In the genomic region with DNA sequence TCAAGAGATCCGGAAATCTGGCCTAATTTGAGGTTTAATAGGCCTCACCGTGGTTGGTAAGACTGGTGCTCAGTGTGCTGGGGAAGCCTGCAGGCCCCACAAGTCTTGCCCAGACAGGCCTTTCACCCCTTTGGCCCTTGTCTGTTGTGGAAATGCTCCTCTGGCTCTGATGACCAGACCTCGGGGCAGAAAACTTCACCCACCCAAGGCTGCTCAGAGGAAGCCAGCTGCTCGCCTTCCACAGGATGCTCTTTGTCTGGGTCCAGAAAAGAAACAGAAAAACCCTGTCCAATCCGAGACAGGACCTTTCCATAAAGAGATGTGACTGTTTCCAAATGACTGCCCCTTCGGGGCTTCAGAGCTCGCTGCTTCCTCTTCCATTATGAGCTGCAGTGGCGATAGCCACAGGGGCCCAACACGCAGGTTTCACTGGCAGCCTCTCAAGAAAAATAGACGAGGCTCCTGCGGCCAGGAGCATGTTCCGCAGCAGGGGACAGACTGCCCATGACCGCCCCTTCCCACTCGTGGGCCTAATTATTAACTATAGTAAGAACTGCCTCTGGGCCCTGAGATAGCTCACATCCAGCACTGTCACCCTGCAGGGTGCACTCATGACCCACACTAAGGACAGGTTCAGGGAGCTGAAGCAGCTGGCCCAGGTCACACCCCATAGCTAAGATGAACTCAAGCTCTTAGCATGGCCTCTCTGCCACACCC, we compare ENCODE assay signal across 10 cellular contexts. TPM values are rescaled to one million over a fixed set of nuclear protein-coding genes. Genes with fewer than 3 reads are reported as not detected.
DNase-seq lines count a peak whose midpoint lies in the region; ATAC-seq, FAIRE-seq and TF ChIP-seq lines count a peak whose summit lies in the region.
"Had no signal": no experiment of that assay in that cellular context is flagged by ENCODE, and none has a peak within 500 bp of the region (broad histone marks: within the 10 kb centered on the region; RNA-seq: fewer than 3 reads in every experiment).

No MANE protein-coding gene starts in this region.

- no peaks in the 10 kb centered on the region for H3K27me3 ChIP-seq in HepG2 (ENCODE audit: control insufficient read depth in 1 of 2, insufficient read depth in 2 of 2, low read length in 2 of 2)
- H3K27me3 ChIP-seq in SJCRH30, result no peaks in the 10 kb centered on the region

- intact Hi-C loops in HepG2 (cut with micrococcal nuclease; ENCODE audit: unreplicated experiment), result no loop called here
- intact Hi-C loops in activated T-helper 2 cell treated with anti-CD3 and anti-CD28 coated beads, Interferon-gamma antibody, Interleukin-2, Interleukin-4, amounts not matched to agents 10 μg/mL and 5 μg/mL and 100 μg/mL, durations not matched to agents 14 hours and 24 hours and 36 hours (cut with micrococcal nuclease), result no loop called here

- no peaks in the 10 kb centered on the region for H3K79me2 ChIP-seq in HepG2 (ENCODE audit: insufficient read depth, low read length)

- no peak overlapping the region for H2AFZ ChIP-seq in HepG2 (ENCODE audit: low read length)

- TF ChIP-seq CTCF in HepG2 (CRISPR knock-in tag; IDR thresholded peaks at IDR 0.05), result no peak

- ATAC-seq in GM21447 (IDR thresholded peaks at IDR 0.05; ENCODE audit: unreplicated experiment) (peak; percentile 67), HG03442 (IDR thresholded peaks at IDR 0.05; ENCODE audit: unreplicated experiment) (peak; percentile 74), HepG2 (no peak)

- H3K4me2 ChIP-seq in HepG2 (ENCODE audit: low read depth, low read length), result no peak overlapping the region

- peaks cover 5% of the 10 kb centered on the region for H3K4me1 Mint-ChIP-seq in activated T-helper 2 cell treated with anti-CD3 and anti-CD28 coated beads, Interferon-gamma antibody, Interleukin-2, Interleukin-4, amounts not matched to agents 10 μg/mL and 5 μg/mL and 100 μg/mL, durations not matched to agents 14 hours and 24 hours and 36 hours (ENCODE audit: low read depth)
- H3K4me1 Mint-ChIP-seq in activated naive CD4-positive, alpha-beta T cell treated with anti-CD3 and anti-CD28 coated beads, Interleukin-2, amount 10 ng/mL, durations not matched to agents 7 days and 5 days, result peaks cover 8% of the 10 kb centered on the region

- no peak for TF ChIP-seq RAD21 in HepG2 (CRISPR knock-in tag; IDR thresholded peaks at IDR 0.05)

- no peaks in the 10 kb centered on the region for H4K20me1 ChIP-seq in HepG2 (ENCODE audit: insufficient read depth, low read length)

- in situ Hi-C loops in HepG2 (cut with HindIII; ENCODE audit: extremely low pct_ligation_motif_present, low pct_unique_long_range_greater_than_20kb), result no loop called here

- H3K4me1 ChIP-seq in HepG2 (ENCODE audit: insufficient read depth, low read length) (peaks cover 57% of the 10 kb centered on the region), SJCRH30 (peaks cover 6% of the 10 kb centered on the region)

- H3K9me3 ChIP-seq in HepG2 (ENCODE audit: low read length), result no peaks in the 10 kb centered on the region
- no peaks in the 10 kb centered on the region for H3K9me3 ChIP-seq in SJCRH30 (replicated peaks)

- no peak for TF ChIP-seq EP300 in HepG2 (IDR thresholded peaks at IDR 0.05; ENCODE audit: low read depth in 2 of 2, low read length in 2 of 2)
- TF ChIP-seq EP300 in HepG2 (CRISPR knock-in tag; IDR thresholded peaks at IDR 0.05; ENCODE audit: borderline replicate concordance), result no peak

- FAIRE-seq in GM18507 (lab: Jason Lieb, UNC) (peak; percentile 96), HepG2 (lab: Jason Lieb, UNC) (no peak)

- CTCF ChIA-PET in HepG2 (lab: Yijun Ruan, JAX; ENCODE audit: low intra/inter-chr PET ratio, low total read pairs), result no interaction called here
- CTCF ChIA-PET in activated naive CD4-positive, alpha-beta T cell treated with anti-CD3 and anti-CD28 coated beads, Interleukin-2, amount 10 ng/mL, durations not matched to agents 7 days and 5 days (lab: Charles Lee), result interaction anchor here (1.9 kb wide), 1 partner anchor 9 kb away, joined by 11 read pairs; no protein-coding TSS in a partner anchor

- H3K36me3 Mint-ChIP-seq in activated T-helper 2 cell treated with anti-CD3 and anti-CD28 coated beads, Interferon-gamma antibody, Interleukin-2, Interleukin-4, amounts not matched to agents 10 μg/mL and 5 μg/mL and 100 μg/mL, durations not matched to agents 14 hours and 24 hours and 36 hours (ENCODE audit: low read depth), result peaks cover 12% of the 10 kb centered on the region
- H3K36me3 Mint-ChIP-seq in activated naive CD4-positive, alpha-beta T cell treated with anti-CD3 and anti-CD28 coated beads, Interleukin-2, amount 10 ng/mL, durations not matched to agents 7 days and 5 days, result peaks cover 3% of the 10 kb centered on the region

- no peak overlapping the region for H3K4me3 Mint-ChIP-seq in activated T-helper 2 cell treated with anti-CD3 and anti-CD28 coated beads, Interferon-gamma antibody, Interleukin-2, Interleukin-4, amounts not matched to agents 10 μg/mL and 5 μg/mL and 100 μg/mL, durations not matched to agents 14 hours and 24 hours and 36 hours (ENCODE audit: low read depth)
- no peak overlapping the region for H3K4me3 Mint-ChIP-seq in activated naive CD4-positive, alpha-beta T cell treated with anti-CD3 and anti-CD28 coated beads, Interleukin-2, amount 10 ng/mL, durations not matched to agents 7 days and 5 days

- DNase-seq in GM18507 (ENCODE audit: extremely low spot score, insufficient read length, low read depth), result no peak
- DNase-seq in HepG2 (ENCODE audit: low spot score), result no peak
- DNase-seq in SJCRH30, result no peak
- DNase-seq in activated T-helper 2 cell treated with anti-CD3 and anti-CD28 coated beads, Interferon-gamma antibody, Interleukin-2, Interleukin-4, amounts not matched to agents 10 μg/mL and 5 μg/mL and 100 μg/mL, durations not matched to agents 14 hours and 24 hours and 36 hours (ENCODE audit: low spot score), result no peak
- DNase-seq in kidney glomerular epithelial cell (lab: John Stamatoyannopoulos, UW), result no peak
- DNase-seq in activated naive CD4-positive, alpha-beta T cell treated with anti-CD3 and anti-CD28 coated beads, Interleukin-2, amount 10 ng/mL, durations not matched to agents 7 days and 5 days, result no peak
- DNase-seq: activated naive CD4-positive, alpha-beta T cell treated with Interleukin-2 at 50 U/mL for 16 hours; DMS153 had no signal

- 89% methylated on average over 10 of the region's 14 CpGs for WGBS in HepG2 (ENCODE audit: low lambda C conversion rate)

- no peak overlapping the region for H3K9ac ChIP-seq in HepG2 (ENCODE audit: insufficient read depth, low read depth, low read length)

- H3K9me3 Mint-ChIP-seq in activated T-helper 2 cell treated with anti-CD3 and anti-CD28 coated beads, Interferon-gamma antibody, Interleukin-2, Interleukin-4, amounts not matched to agents 10 μg/mL and 5 μg/mL and 100 μg/mL, durations not matched to agents 14 hours and 24 hours and 36 hours, result no peaks in the 10 kb centered on the region
- H3K9me3 Mint-ChIP-seq in activated naive CD4-positive, alpha-beta T cell treated with anti-CD3 and anti-CD28 coated beads, Interleukin-2, amount 10 ng/mL, durations not matched to agents 7 days and 5 days, result no peaks in the 10 kb centered on the region

- H3K27ac ChIP-seq in HepG2 (ENCODE audit: extremely low read length, insufficient read depth, low read length) (no peak overlapping the region), SJCRH30 (no peak overlapping the region)

- H3K27me3 Mint-ChIP-seq in activated T-helper 2 cell treated with anti-CD3 and anti-CD28 coated beads, Interferon-gamma antibody, Interleukin-2, Interleukin-4, amounts not matched to agents 10 μg/mL and 5 μg/mL and 100 μg/mL, durations not matched to agents 14 hours and 24 hours and 36 hours (ENCODE audit: low read depth), result no peaks in the 10 kb centered on the region
- H3K27me3 Mint-ChIP-seq in activated naive CD4-positive, alpha-beta T cell treated with anti-CD3 and anti-CD28 coated beads, Interleukin-2, amount 10 ng/mL, durations not matched to agents 7 days and 5 days, result peaks cover 3% of the 10 kb centered on the region

- H3K36me3 ChIP-seq in HepG2 (replicated peaks in 1 of 2; ENCODE audit: control insufficient read depth in 1 of 2, insufficient read depth in 2 of 2, low read length in 2 of 2), result peaks cover 14 to 20% of the 10 kb centered on the region in 2 experiments; a peak in 4 of 5 replicates
- H3K36me3 ChIP-seq in SJCRH30, result no peaks in the 10 kb centered on the region

- POLR2A ChIA-PET in HepG2 (lab: Yijun Ruan, JAX), result interaction anchor here (1.0 kb wide), 1 partner anchor 33 kb away, joined by 3 read pairs; no protein-coding TSS in a partner anchor

- H3K27ac Mint-ChIP-seq in activated T-helper 2 cell treated with anti-CD3 and anti-CD28 coated beads, Interferon-gamma antibody, Interleukin-2, Interleukin-4, amounts not matched to agents 10 μg/mL and 5 μg/mL and 100 μg/mL, durations not matched to agents 14 hours and 24 hours and 36 hours, result no peak overlapping the region
- no peak overlapping the region for H3K27ac Mint-ChIP-seq in activated naive CD4-positive, alpha-beta T cell treated with anti-CD3 and anti-CD28 coated beads, Interleukin-2, amount 10 ng/mL, durations not matched to agents 7 days and 5 days

- no TSS peak for BruUV-seq in HepG2 (replicated peaks; lab: Mats Ljungman, UMichigan)

- TF ChIP-seq POLR2A in HepG2 (IDR thresholded peaks at IDR 0.05; ENCODE audit: insufficient read depth in 1 of 2, low read depth in 2 of 2, low read length in 2 of 2), result no peak

- no peak overlapping the region for H3K4me3 ChIP-seq in HepG2 (replicated peaks in 1 of 3; ENCODE audit: insufficient read depth in 1 of 3, low read depth in 2 of 3, low read length in 3 of 3)
- no peak overlapping the region for H3K4me3 ChIP-seq in SJCRH30

RNA-seq across cellular contexts. Expression of gene SNX22, which starts 6.8 kb away (rescaled TPM):
- total RNA-seq in HepG2 (2016; rRNA removed; fragmentation: Illumina TruSeq; extraction: Trizol), result 3.1 and 5.5 TPM in 2 replicates
- 1.2 TPM in 2 replicates for total RNA-seq in HepG2 (2016; cell fraction: cytosol; rRNA removed; fragmentation: Illumina TruSeq; extraction: Trizol; ENCODE audit: low read depth)
- total RNA-seq in HepG2 (2016; cell fraction: insoluble cytoplasmic fraction; rRNA removed; fragmentation: Illumina TruSeq; extraction: Trizol), result 3.8 and 4.8 TPM in 2 replicates
- 1.7 and 2.0 TPM in 2 replicates for total RNA-seq in HepG2 (2016; cell fraction: membrane; rRNA removed; fragmentation: Illumina TruSeq; extraction: Trizol)
- total RNA-seq in HepG2 (2016; cell fraction: nucleus; rRNA removed; fragmentation: Illumina TruSeq; extraction: Trizol), result 5.3 and 5.7 TPM in 2 replicates
- polyA plus RNA-seq in HepG2 (2011; rRNA removed), result 2.3 and 2.4 TPM in 2 replicates
- 1.00 and 1.3 TPM in 2 replicates for polyA plus RNA-seq in HepG2 (2011; cell fraction: cytosol; rRNA removed)
- polyA plus RNA-seq in HepG2 (2011; cell fraction: nucleus; rRNA removed), result 10.3 and 12.4 TPM in 2 replicates
- 2.3 and 2.6 TPM in 2 replicates for polyA plus RNA-seq in HepG2 (2012)
- polyA plus RNA-seq in HepG2 (2016; cell fraction: cytosol; fragmentation: Illumina TruSeq; extraction: Trizol; ENCODE audit: low read depth), result 1.4 TPM in 2 replicates
- polyA plus RNA-seq in HepG2 (2016; cell fraction: insoluble cytoplasmic fraction; fragmentation: Illumina TruSeq; extraction: Trizol; ENCODE audit: low read depth), result 3.3 and 4.2 TPM in 2 replicates
- polyA plus RNA-seq in HepG2 (2016; cell fraction: membrane; fragmentation: Illumina TruSeq; extraction: Trizol; ENCODE audit: low read depth), result 1.9 and 2.2 TPM in 2 replicates
- 11.9 and 12.0 TPM in 2 replicates for polyA plus RNA-seq in HepG2 (2016; cell fraction: nucleus; fragmentation: Illumina TruSeq; extraction: Trizol; ENCODE audit: insufficient read depth, low read depth)
- 0.68 and 5.4 TPM in 2 replicates for polyA minus RNA-seq in HepG2 (2011; rRNA and poly(A)+ RNA removed; ENCODE audit: low replicate concordance)
- 0.40 and 1.1 TPM in 2 replicates for polyA minus RNA-seq in HepG2 (2011; cell fraction: cytosol; rRNA and poly(A)+ RNA removed)
- polyA minus RNA-seq in HepG2 (2011; cell fraction: nucleus; rRNA and poly(A)+ RNA removed), result 7.0 TPM in 2 replicates
- total RNA-seq in SJCRH30 (2014; rRNA removed; shearing (Covaris generic)), result 1.5 and 1.6 TPM in 2 replicates
- total RNA-seq in activated T-helper 2 cell treated with anti-CD3 and anti-CD28 coated beads, Interferon-gamma antibody, Interleukin-2, Interleukin-4, amounts not matched to agents 10 μg/mL and 5 μg/mL and 100 μg/mL, durations not matched to agents 14 hours and 24 hours and 36 hours, result 0.98 and 1.4 TPM in 2 replicates

RNA-seq across cellular contexts. Expression of gene PPIB, which starts 18.1 kb away (rescaled TPM):
- total RNA-seq in HepG2 (2016; rRNA removed; fragmentation: Illumina TruSeq; extraction: Trizol), result 476 and 882 TPM in 2 replicates
- total RNA-seq in HepG2 (2016; cell fraction: cytosol; rRNA removed; fragmentation: Illumina TruSeq; extraction: Trizol; ENCODE audit: low read depth), result 310 and 329 TPM in 2 replicates
- total RNA-seq in HepG2 (2016; cell fraction: insoluble cytoplasmic fraction; rRNA removed; fragmentation: Illumina TruSeq; extraction: Trizol), result 469 and 893 TPM in 2 replicates
- total RNA-seq in HepG2 (2016; cell fraction: membrane; rRNA removed; fragmentation: Illumina TruSeq; extraction: Trizol), result 263 and 284 TPM in 2 replicates
- 653 and 716 TPM in 2 replicates for total RNA-seq in HepG2 (2016; cell fraction: nucleus; rRNA removed; fragmentation: Illumina TruSeq; extraction: Trizol)
- polyA plus RNA-seq in HepG2 (2011; rRNA removed), result 720 and 780 TPM in 2 replicates
- polyA plus RNA-seq in HepG2 (2011; cell fraction: cytosol; rRNA removed), result 860 and 980 TPM in 2 replicates
- 242 and 249 TPM in 2 replicates for polyA plus RNA-seq in HepG2 (2011; cell fraction: nucleus; rRNA removed)
- polyA plus RNA-seq in HepG2 (2012), result 536 and 675 TPM in 2 replicates
- polyA plus RNA-seq in HepG2 (2016; cell fraction: cytosol; fragmentation: Illumina TruSeq; extraction: Trizol; ENCODE audit: low read depth), result 356 and 376 TPM in 2 replicates
- 548 and 588 TPM in 2 replicates for polyA plus RNA-seq in HepG2 (2016; cell fraction: insoluble cytoplasmic fraction; fragmentation: Illumina TruSeq; extraction: Trizol; ENCODE audit: low read depth)
- 269 and 288 TPM in 2 replicates for polyA plus RNA-seq in HepG2 (2016; cell fraction: membrane; fragmentation: Illumina TruSeq; extraction: Trizol; ENCODE audit: low read depth)
- polyA plus RNA-seq in HepG2 (2016; cell fraction: nucleus; fragmentation: Illumina TruSeq; extraction: Trizol; ENCODE audit: insufficient read depth, low read depth), result 1,346 and 1,446 TPM in 2 replicates
- polyA minus RNA-seq in HepG2 (2011; rRNA and poly(A)+ RNA removed; ENCODE audit: low replicate concordance), result 378 and 425 TPM in 2 replicates
- 221 and 246 TPM in 2 replicates for polyA minus RNA-seq in HepG2 (2011; cell fraction: cytosol; rRNA and poly(A)+ RNA removed)
- 88.7 and 104 TPM in 2 replicates for polyA minus RNA-seq in HepG2 (2011; cell fraction: nucleus; rRNA and poly(A)+ RNA removed)
- total RNA-seq in SJCRH30 (2014; rRNA removed; shearing (Covaris generic)), result 277 and 308 TPM in 2 replicates
- 457 and 465 TPM in 2 replicates for total RNA-seq in activated T-helper 2 cell treated with anti-CD3 and anti-CD28 coated beads, Interferon-gamma antibody, Interleukin-2, Interleukin-4, amounts not matched to agents 10 μg/mL and 5 μg/mL and 100 μg/mL, durations not matched to agents 14 hours and 24 hours and 36 hours

RNA-seq across cellular contexts. Expression of gene SNX1, which starts 48.9 kb away (rescaled TPM):
- 29.3 and 58.2 TPM in 2 replicates for total RNA-seq in HepG2 (2016; rRNA removed; fragmentation: Illumina TruSeq; extraction: Trizol)
- total RNA-seq in HepG2 (2016; cell fraction: cytosol; rRNA removed; fragmentation: Illumina TruSeq; extraction: Trizol; ENCODE audit: low read depth), result 12.4 and 14.5 TPM in 2 replicates
- total RNA-seq in HepG2 (2016; cell fraction: insoluble cytoplasmic fraction; rRNA removed; fragmentation: Illumina TruSeq; extraction: Trizol), result 28.7 and 54.5 TPM in 2 replicates
- total RNA-seq in HepG2 (2016; cell fraction: membrane; rRNA removed; fragmentation: Illumina TruSeq; extraction: Trizol), result 20.0 and 22.0 TPM in 2 replicates
- 37.1 and 41.6 TPM in 2 replicates for total RNA-seq in HepG2 (2016; cell fraction: nucleus; rRNA removed; fragmentation: Illumina TruSeq; extraction: Trizol)
- 60.1 and 63.5 TPM in 2 replicates for polyA plus RNA-seq in HepG2 (2011; rRNA removed)
- polyA plus RNA-seq in HepG2 (2011; cell fraction: cytosol; rRNA removed), result 48.1 and 49.3 TPM in 2 replicates
- polyA plus RNA-seq in HepG2 (2011; cell fraction: nucleus; rRNA removed), result 116 and 118 TPM in 2 replicates
- polyA plus RNA-seq in HepG2 (2012), result 46.7 and 52.1 TPM in 2 replicates
- 14.2 and 16.4 TPM in 2 replicates for polyA plus RNA-seq in HepG2 (2016; cell fraction: cytosol; fragmentation: Illumina TruSeq; extraction: Trizol; ENCODE audit: low read depth)
- polyA plus RNA-seq in HepG2 (2016; cell fraction: insoluble cytoplasmic fraction; fragmentation: Illumina TruSeq; extraction: Trizol; ENCODE audit: low read depth), result 117 and 119 TPM in 2 replicates
- polyA plus RNA-seq in HepG2 (2016; cell fraction: membrane; fragmentation: Illumina TruSeq; extraction: Trizol; ENCODE audit: low read depth), result 22.7 and 27.4 TPM in 2 replicates
- polyA plus RNA-seq in HepG2 (2016; cell fraction: nucleus; fragmentation: Illumina TruSeq; extraction: Trizol; ENCODE audit: insufficient read depth, low read depth), result 118 and 124 TPM in 2 replicates
- 89.7 and 117 TPM in 2 replicates for polyA minus RNA-seq in HepG2 (2011; rRNA and poly(A)+ RNA removed; ENCODE audit: low replicate concordance)
- polyA minus RNA-seq in HepG2 (2011; cell fraction: cytosol; rRNA and poly(A)+ RNA removed), result 36.7 and 43.3 TPM in 2 replicates
- polyA minus RNA-seq in HepG2 (2011; cell fraction: nucleus; rRNA and poly(A)+ RNA removed), result 56.4 and 70.6 TPM in 2 replicates
- 38.9 and 46.6 TPM in 2 replicates for total RNA-seq in SJCRH30 (2014; rRNA removed; shearing (Covaris generic))
- total RNA-seq in activated T-helper 2 cell treated with anti-CD3 and anti-CD28 coated beads, Interferon-gamma antibody, Interleukin-2, Interleukin-4, amounts not matched to agents 10 μg/mL and 5 μg/mL and 100 μg/mL, durations not matched to agents 14 hours and 24 hours and 36 hours, result 116 and 117 TPM in 2 replicates

RNA-seq across cellular contexts. Expression of gene CIAO2A, which starts 51.1 kb away (rescaled TPM):
- total RNA-seq in HepG2 (2016; rRNA removed; fragmentation: Illumina TruSeq; extraction: Trizol), result 100 and 114 TPM in 2 replicates
- total RNA-seq in HepG2 (2016; cell fraction: cytosol; rRNA removed; fragmentation: Illumina TruSeq; extraction: Trizol; ENCODE audit: low read depth), result 117 and 120 TPM in 2 replicates
- total RNA-seq in HepG2 (2016; cell fraction: insoluble cytoplasmic fraction; rRNA removed; fragmentation: Illumina TruSeq; extraction: Trizol), result 104 and 128 TPM in 2 replicates
- 188 and 189 TPM in 2 replicates for total RNA-seq in HepG2 (2016; cell fraction: membrane; rRNA removed; fragmentation: Illumina TruSeq; extraction: Trizol)
- 45.9 and 47.2 TPM in 2 replicates for total RNA-seq in HepG2 (2016; cell fraction: nucleus; rRNA removed; fragmentation: Illumina TruSeq; extraction: Trizol)
- polyA plus RNA-seq in HepG2 (2011; rRNA removed), result 60.7 and 83.0 TPM in 2 replicates
- polyA plus RNA-seq in HepG2 (2011; cell fraction: cytosol; rRNA removed), result 47.8 and 57.9 TPM in 2 replicates
- 10.1 and 17.2 TPM in 2 replicates for polyA plus RNA-seq in HepG2 (2011; cell fraction: nucleus; rRNA removed)
- polyA plus RNA-seq in HepG2 (2012), result 66.7 and 86.2 TPM in 2 replicates
- 136 and 156 TPM in 2 replicates for polyA plus RNA-seq in HepG2 (2016; cell fraction: cytosol; fragmentation: Illumina TruSeq; extraction: Trizol; ENCODE audit: low read depth)
- polyA plus RNA-seq in HepG2 (2016; cell fraction: insoluble cytoplasmic fraction; fragmentation: Illumina TruSeq; extraction: Trizol; ENCODE audit: low read depth), result 144 and 157 TPM in 2 replicates
- 185 and 196 TPM in 2 replicates for polyA plus RNA-seq in HepG2 (2016; cell fraction: membrane; fragmentation: Illumina TruSeq; extraction: Trizol; ENCODE audit: low read depth)
- 78.4 and 88.1 TPM in 2 replicates for polyA plus RNA-seq in HepG2 (2016; cell fraction: nucleus; fragmentation: Illumina TruSeq; extraction: Trizol; ENCODE audit: insufficient read depth, low read depth)
- 5.8 and 12.6 TPM in 2 replicates for polyA minus RNA-seq in HepG2 (2011; rRNA and poly(A)+ RNA removed; ENCODE audit: low replicate concordance)
- 13.1 and 13.5 TPM in 2 replicates for polyA minus RNA-seq in HepG2 (2011; cell fraction: cytosol; rRNA and poly(A)+ RNA removed)
- polyA minus RNA-seq in HepG2 (2011; cell fraction: nucleus; rRNA and poly(A)+ RNA removed), result 11.3 and 13.7 TPM in 2 replicates
- total RNA-seq in SJCRH30 (2014; rRNA removed; shearing (Covaris generic)), result 126 and 143 TPM in 2 replicates
- 76.1 and 78.3 TPM in 2 replicates for total RNA-seq in activated T-helper 2 cell treated with anti-CD3 and anti-CD28 coated beads, Interferon-gamma antibody, Interleukin-2, Interleukin-4, amounts not matched to agents 10 μg/mL and 5 μg/mL and 100 μg/mL, durations not matched to agents 14 hours and 24 hours and 36 hours
